ENCODE assay signal across 10 cellular contexts in the genomic region with DNA sequence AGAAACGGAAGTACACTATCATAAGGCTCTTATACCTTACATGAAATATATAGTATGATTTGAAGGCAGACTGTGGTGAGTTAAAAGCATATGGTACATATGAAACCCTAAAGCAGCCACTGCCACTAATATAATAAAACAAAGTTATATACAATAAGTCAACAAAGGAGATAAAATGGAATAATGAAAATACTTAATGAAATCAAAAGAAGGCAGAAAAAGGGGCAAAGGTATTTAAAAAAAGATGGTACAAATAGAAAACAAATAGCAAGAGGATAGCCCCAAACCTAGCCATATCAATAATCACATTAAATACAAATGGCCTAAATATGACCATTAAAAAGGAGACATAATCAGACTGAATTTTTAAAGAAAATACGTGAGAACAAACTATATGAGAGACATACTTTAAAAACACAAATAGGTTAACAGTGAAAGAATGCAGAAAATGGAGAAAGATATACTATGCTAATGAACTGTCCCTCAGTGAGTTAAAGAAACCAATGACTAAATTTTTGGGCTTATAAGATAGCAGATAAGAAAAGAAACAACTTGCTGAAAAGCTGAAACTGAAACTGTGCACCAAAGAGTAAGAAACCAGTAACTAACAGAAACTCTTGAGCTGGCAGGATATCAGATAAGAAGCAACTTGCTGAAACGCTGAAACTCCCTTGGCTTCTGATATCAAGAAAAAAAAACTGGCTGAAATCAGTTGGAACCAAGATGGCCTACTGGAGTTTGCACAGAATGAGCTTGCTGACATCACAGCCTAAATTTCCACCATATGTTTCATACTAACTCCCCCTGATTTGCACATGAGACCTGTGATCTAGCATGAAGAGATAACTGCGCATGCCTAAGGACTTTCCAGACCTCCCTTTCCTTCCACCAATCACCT. TPM values are rescaled to one million over a fixed set of nuclear protein-coding genes. Genes with fewer than 3 reads are reported as not detected.
DNase-seq lines count a peak whose midpoint lies in the region; ATAC-seq and TF ChIP-seq lines count a peak whose summit lies in the region.
"Had no signal": no experiment of that assay in that cellular context is flagged by ENCODE, and none has a peak within 500 bp of the region (broad histone marks: within the 10 kb centered on the region; RNA-seq: fewer than 3 reads in every experiment).

No MANE protein-coding gene starts in this region.

- H3K27me3 ChIP-seq in endodermal cell (ENCODE audit: control insufficient read depth, insufficient read depth, low read length, poor library complexity, severe bottlenecking): no peaks in the 10 kb centered on the region

- no peak for DNase-seq in activated T-cell treated with anti-CD3 and anti-CD28 coated beads, Interleukin-2, amount 50 U/mL, for 4 hours
- no peak for DNase-seq in activated T-cell treated with anti-CD3 and anti-CD28 coated beads, Interleukin-2, amount 50 U/mL, for 1 hour
- peak; percentile 44 for DNase-seq in activated naive CD4-positive, alpha-beta T cell treated with anti-CD3 and anti-CD28 coated beads, Interleukin-2, amount 10 ng/mL, durations not matched to agents 7 days and 5 days
- DNase-seq in stimulated activated naive CD4-positive, alpha-beta T cell (lab: John Stamatoyannopoulos, UW): peak in 4 of 6 experiments; percentile 20 to 63 (median 62)
- DNase-seq in endodermal cell: no peak
- no peak for DNase-seq in NCI-H524 treated with DMSO at 0.1 percent for 48 hours (lab: John Stamatoyannopoulos, UW)
- DNase-seq in RWPE1 (ENCODE audit: low spot score): no peak
- DNase-seq: substantia nigra had no signal

- peaks cover 2% of the 10 kb centered on the region for H3K36me3 Mint-ChIP-seq in activated T-cell treated with anti-CD3 and anti-CD28 coated beads, Interleukin-2, amount 50 U/mL, for 4 hours (ENCODE audit: insufficient read depth)
- peaks cover 13% of the 10 kb centered on the region for H3K36me3 Mint-ChIP-seq in activated naive CD4-positive, alpha-beta T cell treated with anti-CD3 and anti-CD28 coated beads, Interleukin-2, amount 10 ng/mL, durations not matched to agents 7 days and 5 days
- no peaks in the 10 kb centered on the region for H3K36me3 Mint-ChIP-seq in endodermal cell (ENCODE audit: low read depth)

- H3K9ac ChIP-seq in endodermal cell (ENCODE audit: extremely low read depth, low read length, poor library complexity, severe bottlenecking): no peak overlapping the region

- H3K27ac Mint-ChIP-seq in activated naive CD4-positive, alpha-beta T cell treated with anti-CD3 and anti-CD28 coated beads, Interleukin-2, amount 10 ng/mL, durations not matched to agents 7 days and 5 days: peak overlapping the region; percentile 93
- H3K27ac Mint-ChIP-seq in endodermal cell: no peak overlapping the region

- H3K4me1 ChIP-seq in endodermal cell (ENCODE audit: control insufficient read depth, insufficient read depth, low read length): no peaks in the 10 kb centered on the region

- H3K36me3 ChIP-seq in endodermal cell (ENCODE audit: control insufficient read depth, insufficient read depth, low read length): no peaks in the 10 kb centered on the region

- no peak overlapping the region for H3K4me3 ChIP-seq in endodermal cell (ENCODE audit: low read length)

- TF ChIP-seq CTCF in endodermal cell (conservative IDR thresholded peaks at IDR 0.05) (no peak), RWPE1 (conservative IDR thresholded peaks at IDR 0.05; ENCODE audit: low read depth) (no peak)

- H3K27me3 Mint-ChIP-seq in activated T-cell treated with anti-CD3 and anti-CD28 coated beads, Interleukin-2, amount 50 U/mL, for 4 hours (ENCODE audit: low read depth): no peaks in the 10 kb centered on the region
- peaks cover 3% of the 10 kb centered on the region for H3K27me3 Mint-ChIP-seq in activated naive CD4-positive, alpha-beta T cell treated with anti-CD3 and anti-CD28 coated beads, Interleukin-2, amount 10 ng/mL, durations not matched to agents 7 days and 5 days
- H3K27me3 Mint-ChIP-seq in endodermal cell (ENCODE audit: insufficient read depth): peaks cover 6% of the 10 kb centered on the region

- H3K4me1 Mint-ChIP-seq in activated T-cell treated with anti-CD3 and anti-CD28 coated beads, Interleukin-2, amount 50 U/mL, for 4 hours (ENCODE audit: low read depth): peaks cover 33% of the 10 kb centered on the region
- H3K4me1 Mint-ChIP-seq in activated naive CD4-positive, alpha-beta T cell treated with anti-CD3 and anti-CD28 coated beads, Interleukin-2, amount 10 ng/mL, durations not matched to agents 7 days and 5 days: peaks cover 40% of the 10 kb centered on the region
- no peaks in the 10 kb centered on the region for H3K4me1 Mint-ChIP-seq in endodermal cell

- CTCF ChIA-PET in activated naive CD4-positive, alpha-beta T cell treated with anti-CD3 and anti-CD28 coated beads, Interleukin-2, amount 10 ng/mL, durations not matched to agents 7 days and 5 days (lab: Charles Lee): interaction anchor here (0.6 to 2.9 kb wide), 12 partner anchors 8 to 634 kb away, joined by 3 to 13 read pairs (median 4); no protein-coding TSS in a partner anchor
- CTCF ChIA-PET in RWPE1 (lab: Yijun Ruan, JAX): interaction anchor here (0.6 to 1.1 kb wide), 5 partner anchors 8 to 196 kb away, joined by 3 to 7 read pairs (median 3); no protein-coding TSS in a partner anchor

- POLR2A ChIA-PET in RWPE1 (lab: Yijun Ruan, JAX; ENCODE audit: low non-redundant PET): no interaction called here

- peak overlapping the region; percentile 33 for H3K4me3 Mint-ChIP-seq in activated T-cell treated with anti-CD3 and anti-CD28 coated beads, Interleukin-2, amount 50 U/mL, for 4 hours
- H3K4me3 Mint-ChIP-seq in activated naive CD4-positive, alpha-beta T cell treated with anti-CD3 and anti-CD28 coated beads, Interleukin-2, amount 10 ng/mL, durations not matched to agents 7 days and 5 days: peak overlapping the region; percentile 8
- H3K4me3 Mint-ChIP-seq in endodermal cell: no peak overlapping the region

- ATAC-seq in activated T-cell treated with anti-CD3 and anti-CD28 coated beads, Interleukin-2, amount 50 U/mL, for 4 hours: peak; percentile 94
- peak; percentile 59 for ATAC-seq in HG03095 (IDR thresholded peaks at IDR 0.05; ENCODE audit: unreplicated experiment)

- no peak overlapping the region for H3K27ac ChIP-seq in endodermal cell (ENCODE audit: low read depth, low read length)
- no peak overlapping the region for H3K27ac ChIP-seq in RWPE1
- H3K27ac ChIP-seq: C4-2B had no signal

- WGBS in endodermal cell (ENCODE audit: insufficient coverage in 1 of 2, insufficient read length in 1 of 2), 2 experiments: 80 to 86% methylated on average over 1 to 4 of the region's 4 CpGs

- H3K9me3 ChIP-seq in endodermal cell (ENCODE audit: control insufficient read depth, low read length): no peaks in the 10 kb centered on the region

- peaks cover 14% of the 10 kb centered on the region for H3K9me3 Mint-ChIP-seq in activated T-cell treated with anti-CD3 and anti-CD28 coated beads, Interleukin-2, amount 50 U/mL, for 4 hours
- peaks cover 23% of the 10 kb centered on the region for H3K9me3 Mint-ChIP-seq in activated naive CD4-positive, alpha-beta T cell treated with anti-CD3 and anti-CD28 coated beads, Interleukin-2, amount 10 ng/mL, durations not matched to agents 7 days and 5 days
- peaks cover 9% of the 10 kb centered on the region for H3K9me3 Mint-ChIP-seq in endodermal cell

RNA-seq across cellular contexts. Expression of a gene that starts 44.3 kb away (rescaled TPM):
- 100 to 1,000 TPM in 1 of 3 donors, 10 to 100 TPM in 2; 38.4 to 111 (median 54.1) TPM for total RNA-seq in activated T-cell treated with anti-CD3 and anti-CD28 coated beads, Interleukin-2, amount 50 U/mL, for 4 hours
- not detected for total RNA-seq in endodermal cell
- polyA plus RNA-seq in endodermal cell (2013, experiment 1 of 2): not detected
- polyA plus RNA-seq in endodermal cell (2013, experiment 2 of 2): not detected

RNA-seq across cellular contexts. Expression of a gene that starts 46.1 kb away (rescaled TPM):
- total RNA-seq in activated T-cell treated with anti-CD3 and anti-CD28 coated beads, Interleukin-2, amount 50 U/mL, for 4 hours: under 1 TPM in 1 of 3 donors, not detected in 2; 0.19 TPM
- total RNA-seq in endodermal cell: not detected
- not detected for polyA plus RNA-seq in endodermal cell (2013, experiment 1 of 2)
- polyA plus RNA-seq in endodermal cell (2013, experiment 2 of 2): not detected

RNA-seq across cellular contexts. Expression of a gene that starts 48.8 kb away (rescaled TPM):
- total RNA-seq in activated T-cell treated with anti-CD3 and anti-CD28 coated beads, Interleukin-2, amount 50 U/mL, for 4 hours: not detected
- total RNA-seq in endodermal cell: not detected
- not detected for polyA plus RNA-seq in endodermal cell (2013, experiment 1 of 2)
- polyA plus RNA-seq in endodermal cell (2013, experiment 2 of 2): not detected

Comparison
In these comparisons a context has a peak if more than half of its experiments do, and no peak if none do; other contexts are left out.
1. DNase-seq: peak in activated naive CD4-positive, alpha-beta T cell treated with anti-CD3 and anti-CD28 coated beads, Interleukin-2, amount 10 ng/mL, durations not matched to agents 7 days and 5 days (single experiment) and stimulated activated naive CD4-positive, alpha-beta T cell (4 of 6); none in activated T-cell treated with anti-CD3 and anti-CD28 coated beads, Interleukin-2, amount 50 U/mL, for 4 hours (single experiment), activated T-cell treated with anti-CD3 and anti-CD28 coated beads, Interleukin-2, amount 50 U/mL, for 1 hour (single experiment), endodermal cell (single experiment), NCI-H524 treated with DMSO at 0.1 percent for 48 hours (single experiment) and RWPE1 (single experiment).
2. RNA of a gene that starts 44.3 kb away (total RNA-seq): 38.4 to 111 TPM in activated T-cell treated with anti-CD3 and anti-CD28 coated beads, Interleukin-2, amount 50 U/mL, for 4 hours; not detected in endodermal cell; every median in the first group is over 10 times any median in the second.